7 cellular contexts compared by ENCODE assay signal in the genomic region with DNA sequence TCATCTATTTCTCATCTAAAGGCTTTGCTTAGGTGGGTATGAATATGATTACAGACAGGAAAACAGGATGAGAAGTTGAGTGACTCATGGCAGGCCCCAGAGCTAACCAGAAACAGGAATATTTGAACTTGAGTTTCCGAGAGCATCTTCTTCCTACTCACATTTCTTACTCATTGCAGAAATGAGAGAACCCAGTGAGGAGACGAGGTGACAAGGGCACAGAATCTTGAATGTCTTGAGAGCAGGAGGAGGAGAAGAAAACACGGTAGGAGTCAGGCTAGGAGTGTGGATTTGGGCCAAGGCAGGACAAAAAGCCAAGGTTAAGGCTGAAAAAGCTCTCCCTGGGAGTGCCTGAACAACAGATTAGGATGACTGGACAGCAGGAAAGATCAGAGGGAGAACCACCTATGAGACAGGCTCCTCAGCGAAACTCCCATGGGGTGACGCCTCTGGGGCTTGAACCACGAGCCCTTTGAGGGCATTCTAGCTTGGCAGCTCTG. TPM values are rescaled to one million over a fixed set of nuclear protein-coding genes. Genes with fewer than 3 reads are reported as not detected.
DNase-seq lines count a peak whose midpoint lies in the region; ATAC-seq and TF ChIP-seq lines count a peak whose summit lies in the region.
"Had no signal": no experiment of that assay in that cellular context is flagged by ENCODE, and none has a peak within 500 bp of the region (broad histone marks: within the 10 kb centered on the region; RNA-seq: fewer than 3 reads in every experiment).

No MANE protein-coding gene starts in this region.

- peaks cover 0 to 2% of the 10 kb centered on the region in 2 donors for H3K27me3 Mint-ChIP-seq in T-cell

- no peak for TF ChIP-seq POLR2A in right lobe of liver (IDR thresholded peaks at IDR 0.05)
- TF ChIP-seq POLR2A in suprapubic skin (IDR thresholded peaks at IDR 0.05): no peak

- no peak for DNase-seq in T-cell
- DNase-seq in fibroblast of peridontal ligament (ENCODE audit: extremely low read depth): peak; percentile 56
- DNase-seq in right lobe of liver: no peak
- no peak for DNase-seq in suprapubic skin (ENCODE audit: low spot score in 2 of 2)
- DNase-seq in NCI-H345 (lab: John Stamatoyannopoulos, UW): no peak
- DNase-seq: GDM1 had no signal

- H3K27ac Mint-ChIP-seq in T-cell: peak overlapping the region; percentile 95 to 98

- H3K4me3 Mint-ChIP-seq in T-cell: peak overlapping the region in 2 of 3 donors; percentile 2 to 51

- no peak for TF ChIP-seq EP300 in suprapubic skin (IDR thresholded peaks at IDR 0.05)

- peak overlapping the region; percentile 1; the same call in 1 of the 2 replicates for H3K27ac ChIP-seq in BLaER1
- no peak overlapping the region for H3K27ac ChIP-seq in right lobe of liver
- no peak overlapping the region for H3K27ac ChIP-seq in suprapubic skin

- no peaks in the 10 kb centered on the region for H3K9me3 Mint-ChIP-seq in T-cell

- peak overlapping the region; percentile 56 for H3K4me2 ChIP-seq in BLaER1

- H4K20me1 ChIP-seq in BLaER1: peaks cover 11% of the 10 kb centered on the region

- H3K9ac ChIP-seq in BLaER1: no peak overlapping the region

- 65% methylated on average over 6 of the region's 6 CpGs for WGBS in right lobe of liver (ENCODE audit: insufficient coverage, low coverage, low lambda C conversion rate, missing lambda C conversion rate)
- WGBS in suprapubic skin: 64% methylated on average over 6 of the region's 6 CpGs

- H3K4me3 ChIP-seq in BLaER1 (no peak overlapping the region), right lobe of liver (no peak overlapping the region), suprapubic skin (no peak overlapping the region)

- H3K36me3 ChIP-seq in BLaER1: peaks cover 8% of the 10 kb centered on the region; the same call in 1 of the 2 replicates
- H3K36me3 ChIP-seq in right lobe of liver: no peaks in the 10 kb centered on the region
- H3K36me3 ChIP-seq in suprapubic skin: no peaks in the 10 kb centered on the region

- POLR2A ChIA-PET in T-cell (lab: Charles Lee): interaction anchor here in 1 of 2 donors (0.8 kb wide), 1 partner anchor 22 kb away, joined by 3 read pairs; a partner anchor contains a TSS

- TF ChIP-seq CTCF in right lobe of liver (IDR thresholded peaks at IDR 0.05) (no peak), suprapubic skin (IDR thresholded peaks at IDR 0.05) (no peak)

- no peaks in the 10 kb centered on the region for H3K36me3 Mint-ChIP-seq in T-cell

- H3K9me3 ChIP-seq in BLaER1: no peaks in the 10 kb centered on the region
- no peaks in the 10 kb centered on the region for H3K9me3 ChIP-seq in right lobe of liver
- H3K9me3 ChIP-seq in suprapubic skin: no peaks in the 10 kb centered on the region

- no peak for ATAC-seq in T-cell (replicated peaks in 1 of 4)
- ATAC-seq in right lobe of liver: no peak

- CTCF ChIA-PET in T-cell (lab: Charles Lee): interaction anchor here in 1 of 2 donors (1.0 to 1.5 kb wide), 2 partner anchors 15 to 18 kb away, joined by 3 read pairs; no protein-coding TSS in a partner anchor

- peaks cover 46 to 56% (median 47%) of the 10 kb centered on the region in 3 donors for H3K4me1 Mint-ChIP-seq in T-cell

- H3K4me1 ChIP-seq in BLaER1 (peaks cover 60% of the 10 kb centered on the region), right lobe of liver (peaks cover 0 to 16% (median 7%) of the 10 kb centered on the region in 4 donors), suprapubic skin (peaks cover 25% of the 10 kb centered on the region)

- intact Hi-C loops in right lobe of liver (cut with DNase I): no loop called here

- H3K27me3 ChIP-seq in BLaER1 (no peaks in the 10 kb centered on the region), right lobe of liver (no peaks in the 10 kb centered on the region), suprapubic skin (no peaks in the 10 kb centered on the region)

RNA-seq across cellular contexts. Expression of a gene that starts 3.0 kb away (rescaled TPM):
- total RNA-seq in T-cell (100 to 1,000 TPM in 1 of 5 donors, 10 to 100 TPM in 4; 66.3 to 108 (median 94.8) TPM), right lobe of liver (100 to 1,000 TPM; 100 to 228 (median 162) TPM), suprapubic skin (100 to 1,000 TPM; 106 to 238 (median 209) TPM)

RNA-seq across cellular contexts. Expression of a gene that starts 21.8 kb away (rescaled TPM):
- total RNA-seq in T-cell: 10 to 100 TPM; 25.9 to 91.4 (median 33.5) TPM
- total RNA-seq in right lobe of liver: 10 to 100 TPM in 3 of 6 experiments, 1 to 10 TPM in 3; 6.7 to 23.2 (median 10.2) TPM
- 10 to 100 TPM; 24.5 to 49.3 (median 48.6) TPM for total RNA-seq in suprapubic skin

RNA-seq across cellular contexts. Expression of a gene that starts 22.8 kb away (rescaled TPM):
- total RNA-seq in T-cell (10 to 100 TPM; 32.2 to 51.0 (median 46.8) TPM), right lobe of liver (10 to 100 TPM in 5 of 6 experiments, 1 to 10 TPM in 1; 9.2 to 19.1 (median 11.8) TPM), suprapubic skin (10 to 100 TPM; 24.0 to 35.1 (median 28.5) TPM)

RNA-seq across cellular contexts. Expression of a gene that starts 23.0 kb away (rescaled TPM):
- total RNA-seq in T-cell: 10 to 100 TPM; 16.1 to 38.8 (median 36.2) TPM
- total RNA-seq in right lobe of liver: 10 to 100 TPM; 15.8 to 27.0 (median 22.8) TPM
- 10 to 100 TPM; 24.5 to 35.8 (median 28.2) TPM for total RNA-seq in suprapubic skin
